28 cellular contexts compared by ENCODE assay signal in the genomic region with DNA sequence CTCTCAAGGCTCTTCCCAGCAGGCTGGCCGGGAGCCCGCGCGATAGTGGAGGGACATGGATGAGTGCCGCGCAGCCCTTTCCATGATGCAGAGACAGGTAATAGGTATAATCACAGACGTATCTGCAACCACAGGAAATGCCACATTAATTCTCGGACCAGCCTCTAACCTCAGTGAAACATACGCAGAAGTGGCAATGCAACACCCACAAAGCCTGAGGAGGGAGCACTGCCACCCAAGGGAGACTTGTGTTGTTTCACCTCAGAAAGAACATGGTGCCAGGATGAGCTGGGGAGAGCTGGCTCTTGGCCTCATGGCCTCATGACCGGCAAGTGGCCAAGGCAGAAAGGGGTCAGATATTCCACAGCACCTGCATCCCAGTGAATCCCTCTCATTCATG. TPM values are rescaled to one million over a fixed set of nuclear protein-coding genes. Genes with fewer than 3 reads are reported as not detected.
"Had no signal": no experiment of that assay in that cellular context is flagged by ENCODE, and none has a peak within 500 bp of the region (broad histone marks: within the 10 kb centered on the region; RNA-seq: fewer than 3 reads in every experiment).

No MANE protein-coding gene starts in this region.

- H3K36me3 ChIP-seq: breast epithelium had no signal

- H3K4me3 ChIP-seq: breast epithelium, SK-N-MC had no signal

- H3K9me3 ChIP-seq: breast epithelium had no signal

- H3K9me3 Mint-ChIP-seq: activated naive CD8-positive, alpha-beta T cell treated with anti-CD3 and anti-CD28 coated beads, Interleukin-2, amount 10 ng/mL, durations not matched to agents 7 days and 5 days; T-helper 2 cell treated with Interferon-gamma antibody and Interleukin-4, amounts not matched to agents 5 μg/mL and 100 μg/mL, for 36 hours; WTC11 had no signal

- ATAC-seq: activated CD8-positive, alpha-beta T cell treated with anti-CD3 and anti-CD28 coated beads, Interleukin-2, amount 10 ng/mL, durations not matched to agents 7 days and 5 days; WTC11 had no signal

- H3K4me3 Mint-ChIP-seq: activated CD8-positive, alpha-beta T cell treated with anti-CD3 and anti-CD28 coated beads, Interleukin-2, amount 10 ng/mL, durations not matched to agents 7 days and 5 days; activated naive CD8-positive, alpha-beta T cell treated with anti-CD3 and anti-CD28 coated beads, Interleukin-2, amount 10 ng/mL, durations not matched to agents 7 days and 5 days; T-helper 2 cell treated with Interferon-gamma antibody and Interleukin-4, amounts not matched to agents 5 μg/mL and 100 μg/mL, for 36 hours; WTC11 had no signal

- H3K4me1 Mint-ChIP-seq: activated naive CD8-positive, alpha-beta T cell treated with anti-CD3 and anti-CD28 coated beads, Interleukin-2, amount 10 ng/mL, durations not matched to agents 7 days and 5 days had no signal

- DNase-seq: activated CD4-positive, alpha-beta T cell treated with anti-CD3 and anti-CD28 coated beads for 48 hours; activated CD4-positive, alpha-beta T cell treated with anti-CD3 and anti-CD28 coated beads, Interleukin-2, amount 50 U/mL, for 4 hours; activated CD4-positive, CD25-positive, alpha-beta regulatory T cell treated with anti-CD3 and anti-CD28 coated beads, Interleukin-2, amount 50 U/mL, for 72 hours; activated CD8-positive, alpha-beta memory T cell treated with anti-CD3 and anti-CD28 coated beads, Interleukin-2, amount 50 U/mL, for 48 hours; activated CD8-positive, alpha-beta T cell treated with anti-CD3 and anti-CD28 coated beads, Interleukin-2, amount 10 ng/mL, durations not matched to agents 7 days and 5 days; activated naive CD4-positive, alpha-beta T cell treated with anti-CD3 and anti-CD28 coated beads, Interleukin-2, amount 50 U/mL, for 16 hours; activated naive CD8-positive, alpha-beta T cell treated with anti-CD3 and anti-CD28 coated beads, Interleukin-2, amount 10 ng/mL, durations not matched to agents 7 days and 5 days; activated T-cell treated with anti-CD3 and anti-CD28 coated beads, Interleukin-2, amount 50 U/mL, for 1 hour; aorta; caudate nucleus; KG1; NCI-H1048; NCI-H146; NCI-H187 treated with DMSO at 0.1 percent for 48 hours; NCI-H2171; NCI-H2227 treated with DMSO at 0.1 percent for 48 hours; NCI-H446 treated with DMSO at 0.1 percent for 48 hours; NCI-H524 treated with DMSO at 0.1 percent for 48 hours; NCI-H774; SIG-M5 had no signal

- H3K27ac Mint-ChIP-seq: activated CD8-positive, alpha-beta T cell treated with anti-CD3 and anti-CD28 coated beads, Interleukin-2, amount 10 ng/mL, durations not matched to agents 7 days and 5 days; activated naive CD8-positive, alpha-beta T cell treated with anti-CD3 and anti-CD28 coated beads, Interleukin-2, amount 10 ng/mL, durations not matched to agents 7 days and 5 days; T-helper 2 cell treated with Interferon-gamma antibody and Interleukin-4, amounts not matched to agents 5 μg/mL and 100 μg/mL, for 36 hours; WTC11 had no signal

- H3K4me1 ChIP-seq: breast epithelium had no signal

- H3K36me3 Mint-ChIP-seq: activated naive CD8-positive, alpha-beta T cell treated with anti-CD3 and anti-CD28 coated beads, Interleukin-2, amount 10 ng/mL, durations not matched to agents 7 days and 5 days had no signal

- H3K27ac ChIP-seq: breast epithelium, SK-N-MC had no signal

- H3K27me3 ChIP-seq: breast epithelium had no signal

RNA-seq across cellular contexts. Expression of a gene that starts 39.0 kb away (rescaled TPM):
- total RNA-seq: activated CD8-positive, alpha-beta T cell treated with anti-CD3 and anti-CD28 coated beads, Interleukin-2, amount 10 ng/mL, durations not matched to agents 7 days and 5 days; activated naive CD8-positive, alpha-beta T cell treated with anti-CD3 and anti-CD28 coated beads, Interleukin-2, amount 10 ng/mL, durations not matched to agents 7 days and 5 days; breast epithelium; LHCN-M2; M059J; RPMI7951; T-helper 1 cell treated with Interleukin-12 subunit alpha and Interleukin-12 subunit beta and Interleukin-4 antibody, amounts not matched to agents 30 ng/mL and 1 ng/mL, for 36 hours; WTC11 had no signal
